ENCODE assay signal across 8 cellular contexts in genomic region chr20:7980332-7981046, GRCh38. TPM values are rescaled to one million over a fixed set of nuclear protein-coding genes. Genes with fewer than 3 reads are reported as not detected.
DNase-seq lines count a peak whose midpoint lies in the region; TF ChIP-seq lines count a peak whose summit lies in the region.

No MANE protein-coding gene starts in this region.

- H3K27me3 ChIP-seq in H7 (ENCODE audit: control insufficient read depth, insufficient read depth, low read length), result no peaks in the 10 kb centered on the region

- peak; percentile 54 for TF ChIP-seq CTCF in NB4 (IDR thresholded peaks at IDR 0.05; ENCODE audit: low read depth, low read length)

- no peaks in the 10 kb centered on the region for H3K36me3 ChIP-seq in H7 (replicated peaks; ENCODE audit: control insufficient read depth, insufficient read depth, low read length)

- DNase-seq in stimulated activated CD4-positive, alpha-beta T cell treated with anti-CD3 and anti-CD28 coated beads, Interleukin-1b, Interleukin-23, amount 100 ng/mL, for 48 hours, result peak; percentile 8
- DNase-seq in stimulated activated CD4-positive, alpha-beta T cell treated with anti-CD3 and anti-CD28 coated beads, Interleukin-4, amount 100 ng/mL, for 1 hour, result no peak
- DNase-seq in H7, result peak; percentile 26
- DNase-seq in NB4 (ENCODE audit: low read depth), result peak; percentile 70
- peak; percentile 68 for DNase-seq in amniotic epithelial cell (ENCODE audit: low read depth)
- DNase-seq in iris pigment epithelial cell (ENCODE audit: low read depth), result peak; percentile 74
- peak; percentile 77 for DNase-seq in superior temporal gyrus (ENCODE audit: extremely low spot score)
- no peak for DNase-seq in NCI-H2029 (lab: John Stamatoyannopoulos, UW)

- TF ChIP-seq POLR2A in NB4 (IDR thresholded peaks at IDR 0.05; ENCODE audit: extremely low read depth, insufficient read length), result no peak

- no peak overlapping the region for H3K4me3 ChIP-seq in H7 (ENCODE audit: insufficient read depth, low read depth, low read length)
- no peak overlapping the region for H3K4me3 ChIP-seq in NB4 (ENCODE audit: low read depth, low read length)

RNA-seq across cellular contexts. Expression of gene TMX4, which starts 39.1 kb away (rescaled TPM):
- 7.1 and 8.2 TPM in 2 replicates for total RNA-seq in H7 (2014; rRNA removed; shearing (Covaris generic))

RNA-seq across cellular contexts. Expression of gene HAO1, which starts 40.2 kb away (rescaled TPM):
- not detected in 2 replicates for total RNA-seq in H7 (2014; rRNA removed; shearing (Covaris generic))

Comparison
In these comparisons a context has a peak if more than half of its experiments do, and no peak if none do; other contexts are left out.
1. DNase-seq: peak in stimulated activated CD4-positive, alpha-beta T cell treated with anti-CD3 and anti-CD28 coated beads, Interleukin-1b, Interleukin-23, amount 100 ng/mL, for 48 hours (single experiment), H7 (single experiment), NB4 (single experiment), amniotic epithelial cell (single experiment), iris pigment epithelial cell (single experiment) and superior temporal gyrus (single experiment); none in stimulated activated CD4-positive, alpha-beta T cell treated with anti-CD3 and anti-CD28 coated beads, Interleukin-4, amount 100 ng/mL, for 1 hour (single experiment) and NCI-H2029 (single experiment).